14 cellular contexts compared by ENCODE assay signal in genomic region chr2:237097911-237098702, GRCh38. TPM values are rescaled to one million over a fixed set of nuclear protein-coding genes. Genes with fewer than 3 reads are reported as not detected.
DNase-seq lines count a peak whose midpoint lies in the region; ATAC-seq and TF ChIP-seq lines count a peak whose summit lies in the region.
"Had no signal": no experiment of that assay in that cellular context is flagged by ENCODE, and none has a peak within 500 bp of the region (broad histone marks: within the 10 kb centered on the region; RNA-seq: fewer than 3 reads in every experiment).

No MANE protein-coding gene starts in this region.

- H3K36me3 ChIP-seq in GM23248 (ENCODE audit: low read depth) = peaks cover 44% of the 10 kb centered on the region
- H3K36me3 ChIP-seq in hepatocyte (replicated peaks; ENCODE audit: insufficient read depth, low read depth) = no peaks in the 10 kb centered on the region

- no peak overlapping the region for H3K4me3 ChIP-seq in GM23248
- H3K4me3 ChIP-seq in hepatocyte = no peak overlapping the region
- H3K4me3 ChIP-seq: skin epidermis had no signal

- H3K4me1 ChIP-seq in GM23248 (ENCODE audit: insufficient read depth) (peaks cover 34% of the 10 kb centered on the region), hepatocyte (ENCODE audit: insufficient read depth) (peaks cover 5% of the 10 kb centered on the region)

- H3K79me2 ChIP-seq in GM23248 (ENCODE audit: insufficient read depth) (peaks cover 39% of the 10 kb centered on the region), hepatocyte (peaks cover 19% of the 10 kb centered on the region)

- no peak for ATAC-seq in GM21717 (IDR thresholded peaks at IDR 0.05; ENCODE audit: unreplicated experiment)

- in situ Hi-C loops in GM23248 (cut with MboI) (no loop called here), GM13976 (cut with MboI; ENCODE audit: low sequenced_read_pairs, unreplicated experiment) (no loop called here)

- peak overlapping the region; percentile 65 for H3K9ac ChIP-seq in GM23248

- DNase-seq in A172 (ENCODE audit: low spot score) (peak; percentile 91), GM23248 (peak; percentile 97), amniotic stem cell (lab: John Stamatoyannopoulos, UW) (peak; percentile 92), hepatocyte (ENCODE audit: low spot score) (peak; percentile 39), D341Med (ENCODE audit: low spot score) (no peak), GM13976 (ENCODE audit: low spot score) (no peak), NCI-H510A (lab: John Stamatoyannopoulos, UW) (no peak)
- DNase-seq: activated CD4-positive, alpha-beta T cell treated with anti-CD3 and anti-CD28 coated beads for 1 hour; activated naive CD8-positive, alpha-beta T cell treated with anti-CD3 and anti-CD28 coated beads, Interleukin-2, amount 10 ng/mL, durations not matched to agents 7 days and 5 days; erythroblast; NCI-H2029 treated with DMSO at 0.1 percent for 48 hours had no signal

- H4K20me1 ChIP-seq in GM23248 (ENCODE audit: insufficient read depth) (no peaks in the 10 kb centered on the region), hepatocyte (ENCODE audit: insufficient read depth, poor library complexity, severe bottlenecking) (no peaks in the 10 kb centered on the region)

- H3K27me3 ChIP-seq in GM23248 (replicated peaks; ENCODE audit: insufficient read depth) (no peaks in the 10 kb centered on the region), hepatocyte (no peaks in the 10 kb centered on the region)

- no peaks in the 10 kb centered on the region for H3K9me3 ChIP-seq in GM23248 (ENCODE audit: low read depth)
- H3K9me3 ChIP-seq in hepatocyte (ENCODE audit: low read depth) = no peaks in the 10 kb centered on the region

- H3K4me2 ChIP-seq in GM23248 (ENCODE audit: unreplicated experiment) (peak overlapping the region; percentile 64), hepatocyte (no peak overlapping the region)

- no peaks in the 10 kb centered on the region for H3K9me2 ChIP-seq in GM23248 (ENCODE audit: insufficient read depth)
- H3K9me2 ChIP-seq in hepatocyte (replicated peaks; ENCODE audit: insufficient read depth) = no peaks in the 10 kb centered on the region

- TF ChIP-seq CTCF in hepatocyte (IDR thresholded peaks at IDR 0.05; ENCODE audit: poor library complexity) = no peak
- TF ChIP-seq CTCF in GM13976 (IDR thresholded peaks at IDR 0.05; ENCODE audit: borderline replicate concordance, control extremely low read depth, extremely low read depth, insufficient read depth, missing control alignments) = no peak

- H2AFZ ChIP-seq in GM23248 = no peak overlapping the region
- no peak overlapping the region for H2AFZ ChIP-seq in hepatocyte

- 38 to 44% methylated on average over 4 of the region's 4 CpGs for WGBS in GM23248 (ENCODE audit: low coverage in 1 of 2, low lambda C conversion rate in 2 of 2, missing lambda C conversion rate in 2 of 2), 2 experiments
- WGBS in hepatocyte (ENCODE audit: low lambda C conversion rate, missing lambda C conversion rate) = 83% methylated on average over 4 of the region's 4 CpGs

- H3F3A ChIP-seq in GM23248 (ENCODE audit: insufficient read depth) = peaks cover 33% of the 10 kb centered on the region

- H3K27ac ChIP-seq in GM23248 = peak overlapping the region; percentile 91
- H3K27ac ChIP-seq in hepatocyte = peak overlapping the region; percentile 80
- H3K27ac ChIP-seq: C4-2B had no signal

RNA-seq across cellular contexts. Expression of gene COPS8, which starts 12.4 kb away (rescaled TPM):
- 160 and 268 TPM in 2 replicates for total RNA-seq in A172 (2014; rRNA removed; shearing (Covaris generic))
- 145 and 148 TPM in 2 replicates for total RNA-seq in GM23248 (2014; rRNA removed; shearing (Covaris generic))
- polyA plus RNA-seq in GM23248 (2016; fragmentation: Nextera tagmentation; extraction: Ambion mirVana) = 164 and 168 TPM in 2 replicates
- 134 and 140 TPM in 2 replicates for total RNA-seq in hepatocyte
- 106 and 108 TPM in 2 replicates for polyA plus RNA-seq in hepatocyte

Comparison
In these comparisons a context has a peak if more than half of its experiments do, and no peak if none do; other contexts are left out.
1. DNase-seq: peak in A172 (single experiment), GM23248 (single experiment), amniotic stem cell (single experiment) and hepatocyte (single experiment); none in D341Med (single experiment), GM13976 (single experiment) and NCI-H510A (single experiment).